8 cellular contexts compared by ENCODE assay signal in genomic region chr2:23199115-23199918, GRCh38.
A peak's percentile ranks its signal among the peaks of the same experiment; 100 is the strongest.
DNase-seq lines count a peak whose midpoint lies in the region; ATAC-seq, FAIRE-seq and TF ChIP-seq lines count a peak whose summit lies in the region.

No MANE protein-coding gene starts in this region.

- H3K4me1 Mint-ChIP-seq in MCF 10A (ENCODE audit: insufficient read depth, unreplicated experiment) = no peaks in the 10 kb centered on the region

- peak; percentile 84 for FAIRE-seq in K562 (lab: Jason Lieb, UNC)

- intact Hi-C loops in MCF 10A (cut with micrococcal nuclease) = loop anchor here (1.0 to 2.0 kb wide), 2 partner anchors 151 to 261 kb away; no protein-coding TSS in a partner anchor
- intact Hi-C loops in breast epithelium (cut with DNase I; ENCODE audit: low total_unique reads) = no loop called here
- intact Hi-C loops in K562 (cut with micrococcal nuclease) = loop anchor here (5.0 kb wide), 1 partner anchor 153 kb away; no protein-coding TSS in a partner anchor
- intact Hi-C loops in ascending aorta (cut with DNase I) = no loop called here

- H3K27me3 Mint-ChIP-seq in MCF 10A (ENCODE audit: insufficient read depth, unreplicated experiment) = peaks cover 80% of the 10 kb centered on the region

- no peak for TF ChIP-seq EP300 in K562 (IDR thresholded peaks at IDR 0.05; ENCODE audit: low read length)

- H3K27ac Mint-ChIP-seq in MCF 10A (ENCODE audit: low read depth, unreplicated experiment) = no peak overlapping the region

- no peak overlapping the region for H3K4me3 Mint-ChIP-seq in MCF 10A (ENCODE audit: unreplicated experiment)

- TF ChIP-seq POLR2A in breast epithelium (IDR thresholded peaks at IDR 0.05) (no peak), K562 (conservative IDR thresholded peaks at IDR 0.05) (no peak)

- no peaks in the 10 kb centered on the region for H3K9me3 Mint-ChIP-seq in MCF 10A (ENCODE audit: unreplicated experiment)

- in situ Hi-C loops in K562 (cut with MboI) = no loop called here

- H3F3A ChIP-seq in smooth muscle cell (ENCODE audit: low read depth) = no peaks in the 10 kb centered on the region

- peak in 1 of 2 experiments; percentile 55; a peak in 2 of 4 replicates for TF ChIP-seq RAD21 in K562 (CRISPR knock-in tag; conservative IDR thresholded peaks at IDR 0.05 in 1 of 2, IDR thresholded peaks at IDR 0.05 in 1 of 2)

- H3K4me1 ChIP-seq in breast epithelium = no peaks in the 10 kb centered on the region
- H3K4me1 ChIP-seq in K562 (replicated peaks in 1 of 2; ENCODE audit: control insufficient read depth in 2 of 2, insufficient read depth in 2 of 2, low read length in 2 of 2) = no peaks in the 10 kb centered on the region
- H3K4me1 ChIP-seq in smooth muscle cell (ENCODE audit: low read depth) = no peaks in the 10 kb centered on the region
- H3K4me1 ChIP-seq in ascending aorta = no peaks in the 10 kb centered on the region

- H3K27me3 ChIP-seq in breast epithelium = no peaks in the 10 kb centered on the region
- no peaks in the 10 kb centered on the region for H3K27me3 ChIP-seq in K562 (ENCODE audit: control insufficient read depth in 2 of 2, insufficient read depth in 2 of 2, low read length in 2 of 2)
- no peaks in the 10 kb centered on the region for H3K27me3 ChIP-seq in smooth muscle cell (ENCODE audit: low read depth)
- no peaks in the 10 kb centered on the region for H3K27me3 ChIP-seq in ascending aorta

- POLR2A ChIA-PET in MCF 10A (lab: Yijun Ruan, JAX) (no interaction called here), K562 (lab: Yijun Ruan, JAX) (interaction anchor here (0.6 kb wide), 2 partner anchors 36 to 1504 kb away, joined by 4 read pairs; no protein-coding TSS in a partner anchor)

- no peaks in the 10 kb centered on the region for H3K36me3 Mint-ChIP-seq in MCF 10A (ENCODE audit: insufficient read depth, unreplicated experiment)

- H3K4me2 ChIP-seq in K562 (ENCODE audit: insufficient read depth, low read length) = no peak overlapping the region
- no peak overlapping the region for H3K4me2 ChIP-seq in smooth muscle cell

- no peak overlapping the region for H3K4me3 ChIP-seq in breast epithelium
- no peak overlapping the region for H3K4me3 ChIP-seq in K562
- H3K4me3 ChIP-seq in smooth muscle cell = no peak overlapping the region
- no peak overlapping the region for H3K4me3 ChIP-seq in ascending aorta

- H3K36me3 ChIP-seq in breast epithelium (no peaks in the 10 kb centered on the region), K562 (ENCODE audit: control insufficient read depth, insufficient read depth, low read length) (no peaks in the 10 kb centered on the region), smooth muscle cell (ENCODE audit: low read depth) (no peaks in the 10 kb centered on the region), ascending aorta (no peaks in the 10 kb centered on the region)

- peak; percentile 62 for DNase-seq in MCF 10A (ENCODE audit: unreplicated experiment)
- no peak for DNase-seq in breast epithelium (ENCODE audit: low spot score in 2 of 2)
- peak; percentile 2 for DNase-seq in LoVo (ENCODE audit: low spot score)
- DNase-seq in K562 (ENCODE audit: extremely low read depth in 1 of 4, low spot score in 3 of 4) = peak; percentile 42 to 56 (median 55)
- DNase-seq in smooth muscle cell (lab: John Stamatoyannopoulos, UW; ENCODE audit: unreplicated experiment) = no peak
- no peak for DNase-seq in AML-193 (lab: John Stamatoyannopoulos, UW)
- no peak for DNase-seq in ascending aorta (ENCODE audit: low spot score in 2 of 2)

- H3K9me3 ChIP-seq in breast epithelium (peaks cover 0 to 18% of the 10 kb centered on the region in 2 donors), K562 (replicated peaks; ENCODE audit: control insufficient read depth, insufficient read depth, low read depth, low read length) (no peaks in the 10 kb centered on the region), smooth muscle cell (replicated peaks; ENCODE audit: low read depth) (no peaks in the 10 kb centered on the region), ascending aorta (no peaks in the 10 kb centered on the region)

- ATAC-seq in K562 = peak; percentile 81
- no peak for ATAC-seq in GM18517 (IDR thresholded peaks at IDR 0.05; ENCODE audit: unreplicated experiment)

- H2AFZ ChIP-seq in K562 (ENCODE audit: low read depth, low read length) (no peak overlapping the region), smooth muscle cell (ENCODE audit: low read depth) (no peak overlapping the region)

- BruUV-seq in MCF 10A (replicated peaks; lab: Mats Ljungman, UMichigan) = no TSS peak
- no TSS peak for BruUV-seq in K562 (replicated peaks; lab: Mats Ljungman, UMichigan)

- 4% methylated on average over 7 of the region's 7 CpGs for WGBS in K562 (ENCODE audit: insufficient coverage, low coverage, missing lambda C conversion rate)
- 71% methylated on average over 7 of the region's 7 CpGs for WGBS in smooth muscle cell (ENCODE audit: low lambda C conversion rate)

- H4K20me1 ChIP-seq in K562 (replicated peaks; ENCODE audit: control insufficient read depth, insufficient read depth, low read length) (no peaks in the 10 kb centered on the region), smooth muscle cell (ENCODE audit: low read depth) (no peaks in the 10 kb centered on the region)

- TF ChIP-seq CTCF in MCF 10A (IDR thresholded peaks at IDR 0.05; ENCODE audit: unreplicated experiment) = peak; percentile 63
- TF ChIP-seq CTCF in breast epithelium (IDR thresholded peaks at IDR 0.05) = no peak
- TF ChIP-seq CTCF in K562 (IDR thresholded peaks at IDR 0.05 in 2 of 3, conservative IDR thresholded peaks at IDR 0.05 in 1 of 3; ENCODE audit: insufficient read depth in 2 of 3, low read depth in 1 of 3, low read length in 3 of 3) = peak; percentile 48 to 67 (median 65)
- peak; percentile 26 for TF ChIP-seq CTCF in smooth muscle cell (IDR thresholded peaks at IDR 0.05; ENCODE audit: borderline replicate concordance, insufficient read depth, poor library complexity, severe bottlenecking)
- TF ChIP-seq CTCF in ascending aorta (IDR thresholded peaks at IDR 0.05) = no peak

- no peaks in the 10 kb centered on the region for H3K9me1 ChIP-seq in K562 (ENCODE audit: control insufficient read depth, insufficient read depth, low read length)

- H3K79me2 ChIP-seq in K562 (ENCODE audit: control insufficient read depth, insufficient read depth, low read length) (no peaks in the 10 kb centered on the region), smooth muscle cell (ENCODE audit: low read depth) (no peaks in the 10 kb centered on the region)

- no peak overlapping the region for H3K9ac ChIP-seq in K562 (ENCODE audit: insufficient read depth in 1 of 2, low read depth in 2 of 2, low read length in 2 of 2)
- H3K9ac ChIP-seq in smooth muscle cell (ENCODE audit: low read depth) = no peak overlapping the region

- CTCF ChIA-PET in MCF 10A (lab: Yijun Ruan, JAX) = interaction anchor here (0.5 to 2.4 kb wide), 21 partner anchors 10 to 1077 kb away, joined by 3 to 9 read pairs (median 3); no protein-coding TSS in a partner anchor
- CTCF ChIA-PET in K562 (lab: Yijun Ruan, JAX; ENCODE audit: low intra/inter-chr PET ratio) = interaction anchor here (0.6 to 0.7 kb wide), 2 partner anchors 114 to 1183 kb away, joined by 3 read pairs; no protein-coding TSS in a partner anchor

- H3K27ac ChIP-seq in breast epithelium (no peak overlapping the region), K562 (ENCODE audit: extremely low read depth, low read depth, low read length) (no peak overlapping the region), smooth muscle cell (ENCODE audit: low read depth) (no peak overlapping the region), ascending aorta (no peak overlapping the region)

TF ChIP-seq in K562, 482 proteins besides CTCF, POLR2A, EP300 and RAD21:
- TF ChIP-seq CTCFL (IDR thresholded peaks at IDR 0.05; ENCODE audit: borderline replicate concordance, insufficient read depth, low read depth, low read length, poor library complexity, severe bottlenecking) (peak; percentile 58), ZNF778 (CRISPR knock-in tag; IDR thresholded peaks at IDR 0.05) (no peak), SMC3 (conservative IDR thresholded peaks at IDR 0.05; ENCODE audit: insufficient read depth, low read depth, low read length) (peak; percentile 38; the same call in 1 of the 2 replicates)
TF ChIP-seq in K562: peak in this region for 2.

Comparison
In these comparisons a context has a peak if more than half of its experiments do, and no peak if none do; other contexts are left out.
1. DNase-seq: peak in MCF 10A (single experiment), LoVo (single experiment) and K562 (4 of 4); none in breast epithelium (0 of 2), smooth muscle cell (single experiment), AML-193 (0 of 2) and ascending aorta (0 of 2).
2. CTCF ChIP-seq: peak in MCF 10A (single experiment), K562 (3 of 3) and smooth muscle cell (single experiment); none in breast epithelium (0 of 3) and ascending aorta (0 of 3).
3. intact Hi-C loops: an anchor here in MCF 10A (1.0 to 2.0 kb wide) and K562 (5.0 kb wide); none called in breast epithelium and ascending aorta.